In genomic region chr14:66649515-66649914, GRCh38 we compare ENCODE assay signal across 12 cellular contexts.
DNase-seq lines count a peak whose midpoint lies in the region; ATAC-seq and TF ChIP-seq lines count a peak whose summit lies in the region.
"Had no signal": no experiment of that assay in that cellular context is flagged by ENCODE, and none has a peak within 500 bp of the region (broad histone marks: within the 10 kb centered on the region; RNA-seq: fewer than 3 reads in every experiment).

No MANE protein-coding gene starts in this region.

- H3K36me3 Mint-ChIP-seq in Calu3 (ENCODE audit: insufficient read depth, unreplicated experiment), result no peaks in the 10 kb centered on the region

- peaks cover 2% of the 10 kb centered on the region for H3K9me3 Mint-ChIP-seq in Calu3 (ENCODE audit: low read depth, unreplicated experiment)

- DNase-seq in Calu3 (no peak), NCI-H510A treated with DMSO at 0.1 percent for 48 hours (lab: John Stamatoyannopoulos, UW) (peak; percentile 71), NCI-H526 (lab: John Stamatoyannopoulos, UW) (no peak), midbrain (lab: John Stamatoyannopoulos, UW) (no peak), T1000 (lab: John Stamatoyannopoulos, UW) (no peak), stomach (no peak)
- DNase-seq: left colon, upper lobe of right lung had no signal

- WGBS in stomach, 5 donors, result 76 to 84% (median 82%) methylated on average over 3 of the region's 3 CpGs

- ATAC-seq in GM19025 (IDR thresholded peaks at IDR 0.05; ENCODE audit: low read depth, unreplicated experiment), result peak; percentile 76
- peak; percentile 68 for ATAC-seq in HG02938 (IDR thresholded peaks at IDR 0.05; ENCODE audit: unreplicated experiment)
- ATAC-seq: left colon, upper lobe of right lung had no signal

- no peak for TF ChIP-seq POLR2A in stomach (IDR thresholded peaks at IDR 0.05)

- peak overlapping the region; percentile 68 for H3K27ac Mint-ChIP-seq in Calu3 (ENCODE audit: unreplicated experiment)

- H3K4me1 ChIP-seq in stomach, result peaks cover 0 to 15% (median 10%) of the 10 kb centered on the region in 4 donors
- H3K4me1 ChIP-seq: upper lobe of right lung had no signal

- no peak for TF ChIP-seq CTCF in Calu3 (IDR thresholded peaks at IDR 0.05; ENCODE audit: unreplicated experiment)
- TF ChIP-seq CTCF in stomach (IDR thresholded peaks at IDR 0.05), result no peak

- no peak overlapping the region for H3K4me3 Mint-ChIP-seq in Calu3 (ENCODE audit: low read depth, unreplicated experiment)

- H3K36me3 ChIP-seq in stomach, result no peaks in the 10 kb centered on the region
- H3K36me3 ChIP-seq: upper lobe of right lung had no signal

- intact Hi-C loops in Calu3 (cut with micrococcal nuclease; ENCODE audit: unreplicated experiment) (no loop called here), stomach (cut with DNase I; ENCODE audit: low total_unique reads) (no loop called here)

- TF ChIP-seq EP300 in stomach (IDR thresholded peaks at IDR 0.05), result no peak

- no peaks in the 10 kb centered on the region for H3K27me3 ChIP-seq in stomach
- H3K27me3 ChIP-seq: upper lobe of right lung had no signal

- CTCF ChIA-PET in Calu3 (lab: Charles Lee), result interaction anchor here (1.1 to 1.7 kb wide), 2 partner anchors 25 to 543 kb away, joined by 3 to 8 read pairs; no protein-coding TSS in a partner anchor

- H3K4me3 ChIP-seq in stomach, result no peak overlapping the region
- H3K4me3 ChIP-seq: upper lobe of right lung had no signal

- H3K27me3 Mint-ChIP-seq in Calu3 (ENCODE audit: unreplicated experiment), result no peaks in the 10 kb centered on the region

- H3K27ac ChIP-seq in stomach, result no peak overlapping the region
- H3K27ac ChIP-seq: C4-2B, HL-60, upper lobe of right lung had no signal

- no TSS peak for BruUV-seq in Calu3 (replicated peaks; lab: Mats Ljungman, UMichigan)

- peaks cover 44% of the 10 kb centered on the region for H3K4me1 Mint-ChIP-seq in Calu3 (ENCODE audit: low read depth, unreplicated experiment)

- H3K9me3 ChIP-seq in stomach, result no peaks in the 10 kb centered on the region
- H3K9me3 ChIP-seq: upper lobe of right lung had no signal
